9 cellular contexts compared by ENCODE assay signal in genomic region chr16:38941-39892, GRCh38. TPM values are rescaled to one million over a fixed set of nuclear protein-coding genes. Genes with fewer than 3 reads are reported as not detected.
DNase-seq lines count a peak whose midpoint lies in the region; ATAC-seq and TF ChIP-seq lines count a peak whose summit lies in the region.
"Had no signal": no experiment of that assay in that cellular context is flagged by ENCODE, and none has a peak within 500 bp of the region (broad histone marks: within the 10 kb centered on the region; RNA-seq: fewer than 3 reads in every experiment).

No MANE protein-coding gene starts in this region.

- no peak overlapping the region for H3K4me3 Mint-ChIP-seq in type B pancreatic cell

- no peaks in the 10 kb centered on the region for H3K27me3 Mint-ChIP-seq in type B pancreatic cell

- no peaks in the 10 kb centered on the region for H3K9me3 Mint-ChIP-seq in type B pancreatic cell

- H3K27ac ChIP-seq in epithelial cell of prostate = peak overlapping the region; percentile 57
- H3K27ac ChIP-seq: A549 had no signal

- ATAC-seq in HG03354 (IDR thresholded peaks at IDR 0.05; ENCODE audit: poor library complexity, severe bottlenecking, unreplicated experiment) (peak; percentile 76), GM18873 (IDR thresholded peaks at IDR 0.05; ENCODE audit: low FRiP score, unreplicated experiment) (no peak)
- ATAC-seq: A549 had no signal

- peaks cover 6% of the 10 kb centered on the region for H3K4me1 Mint-ChIP-seq in type B pancreatic cell (ENCODE audit: unreplicated experiment)

- peaks cover 21% of the 10 kb centered on the region for H3K36me3 Mint-ChIP-seq in type B pancreatic cell

- no peak overlapping the region for H3K27ac Mint-ChIP-seq in type B pancreatic cell

- TF ChIP-seq CTCF in type B pancreatic cell (conservative IDR thresholded peaks at IDR 0.05) = no peak

- peak; percentile 47 for DNase-seq in NCI-H2107 treated with DMSO at 0.1 percent for 48 hours (lab: John Stamatoyannopoulos, UW; ENCODE audit: unreplicated experiment)
- DNase-seq in NCI-H2107 (lab: John Stamatoyannopoulos, UW) = no peak
- DNase-seq in T-helper 22 cell (ENCODE audit: low read depth) = peak; percentile 11
- peak; percentile 59 for DNase-seq in epithelial cell of prostate (ENCODE audit: low read depth, low spot score)
- peak; percentile 51 for DNase-seq in type B pancreatic cell (ENCODE audit: extremely low spot score, unreplicated experiment)
- DNase-seq in DMS79 treated with DMSO at 0.1 percent for 48 hours (lab: John Stamatoyannopoulos, UW) = no peak

RNA-seq across cellular contexts. Expression of gene POLR3K, which starts 14.2 kb away (rescaled TPM):
- total RNA-seq in type B pancreatic cell (ENCODE audit: low replicate concordance) = 12.6 and 17.6 TPM in 2 replicates

RNA-seq across cellular contexts. Expression of gene SNRNP25, which starts 14.4 kb away (rescaled TPM):
- 38.5 and 48.7 TPM in 2 replicates for total RNA-seq in type B pancreatic cell (ENCODE audit: low replicate concordance)

RNA-seq across cellular contexts. Expression of gene RHBDF1, which starts 33.2 kb away (rescaled TPM):
- 25.3 and 27.3 TPM in 2 replicates for total RNA-seq in type B pancreatic cell (ENCODE audit: low replicate concordance)

RNA-seq across cellular contexts. Expression of gene MPG, which starts 38.8 kb away (rescaled TPM):
- 38.0 and 40.0 TPM in 2 replicates for total RNA-seq in type B pancreatic cell (ENCODE audit: low replicate concordance)

Comparison
In these comparisons a context has a peak if more than half of its experiments do, and no peak if none do; other contexts are left out.
1. DNase-seq: peak in NCI-H2107 treated with DMSO at 0.1 percent for 48 hours (single experiment), T-helper 22 cell (single experiment), epithelial cell of prostate (single experiment) and type B pancreatic cell (single experiment); none in NCI-H2107 (single experiment) and DMS79 treated with DMSO at 0.1 percent for 48 hours (single experiment).